In the genomic region with DNA sequence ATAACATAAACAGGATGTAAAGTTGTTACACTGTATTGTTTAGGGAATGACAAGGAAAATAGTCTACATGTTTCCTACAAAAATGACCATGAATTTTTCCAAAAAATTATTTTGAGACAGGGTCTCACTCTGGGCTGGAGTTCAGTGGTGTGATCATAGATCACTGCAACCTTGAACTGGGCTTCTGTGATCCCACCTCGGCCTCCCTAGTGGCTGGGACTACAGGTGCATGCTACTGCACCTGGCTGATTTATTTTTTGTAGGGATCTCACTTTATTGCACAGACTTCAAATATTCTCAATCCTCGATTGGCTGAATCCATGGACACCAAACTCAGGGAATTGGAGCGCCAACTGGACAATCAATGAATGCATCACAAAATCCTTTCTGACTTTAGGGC, we compare ENCODE assay signal across 25 cellular contexts. TPM values are rescaled to one million over a fixed set of nuclear protein-coding genes. Genes with fewer than 3 reads are reported as not detected.
"Had no signal": no experiment of that assay in that cellular context is flagged by ENCODE, and none has a peak within 500 bp of the region (broad histone marks: within the 10 kb centered on the region; RNA-seq: fewer than 3 reads in every experiment).

No MANE protein-coding gene starts in this region.

- H3K27ac ChIP-seq: body of pancreas, cardiac muscle cell, heart right ventricle, parathyroid adenoma, upper lobe of left lung had no signal

- H3K27me3 ChIP-seq: body of pancreas, cardiac muscle cell, heart right ventricle, upper lobe of left lung had no signal

- H3K4me3 Mint-ChIP-seq: activated naive CD4-positive, alpha-beta T cell treated with anti-CD3 and anti-CD28 coated beads, Interleukin-2, amount 10 ng/mL, durations not matched to agents 7 days and 5 days; activated naive CD8-positive, alpha-beta T cell treated with anti-CD3 and anti-CD28 coated beads, Interleukin-2, amount 50 U/mL, for 24 hours; stimulated activated naive B cell treated with anti-CD40 and anti-IgM and Interleukin-4, amounts not matched to agents 10 μg/mL and 1 μg/mL and 100 μg/mL, for 72 hours had no signal

- ATAC-seq: activated naive CD8-positive, alpha-beta T cell treated with anti-CD3 and anti-CD28 coated beads, Interleukin-2, amount 50 U/mL, for 24 hours; body of pancreas; heart right ventricle; left cardiac atrium; sciatic nerve; stimulated activated naive B cell treated with anti-CD40 and anti-IgM and Interleukin-4, amounts not matched to agents 10 μg/mL and 1 μg/mL and 100 μg/mL, for 72 hours had no signal

- H3K4me3 ChIP-seq: body of pancreas, cardiac muscle cell, heart right ventricle, upper lobe of left lung had no signal

- H3K4me1 ChIP-seq: parathyroid adenoma had no signal

- H3K9me3 ChIP-seq: body of pancreas, heart right ventricle, upper lobe of left lung had no signal

- H3K9me3 Mint-ChIP-seq: activated naive CD4-positive, alpha-beta T cell treated with anti-CD3 and anti-CD28 coated beads, Interleukin-2, amount 10 ng/mL, durations not matched to agents 7 days and 5 days; activated naive CD8-positive, alpha-beta T cell treated with anti-CD3 and anti-CD28 coated beads, Interleukin-2, amount 50 U/mL, for 24 hours; stimulated activated naive B cell treated with anti-CD40 and anti-IgM and Interleukin-4, amounts not matched to agents 10 μg/mL and 1 μg/mL and 100 μg/mL, for 72 hours had no signal

- DNase-seq: activated CD4-positive, alpha-beta T cell treated with anti-CD3 and anti-CD28 coated beads for 1 hour; activated effector memory CD4-positive, alpha-beta T cell treated with Interleukin-2 at 50 U/mL for 16 hours; activated naive CD4-positive, alpha-beta T cell treated with anti-CD3 and anti-CD28 coated beads, Interleukin-2, amount 10 ng/mL, durations not matched to agents 7 days and 5 days; activated naive CD8-positive, alpha-beta T cell treated with anti-CD3 and anti-CD28 coated beads, Interleukin-2, amount 50 U/mL, for 24 hours; activated T-cell treated with anti-CD3 and anti-CD28 coated beads, Interleukin-2, amount 50 U/mL, for 48 hours; body of pancreas; heart right ventricle; islet precursor cell; left cardiac atrium; nucleus accumbens; small intestine; stimulated activated CD4-positive, alpha-beta T cell treated with anti-CD3 and anti-CD28 coated beads, Interleukin-2, amount 100 ng/mL, for 48 hours; stimulated activated CD8-positive, alpha-beta memory T cell treated with anti-CD3 and anti-CD28 coated beads, Interleukin-4, amount 100 ng/mL, for 48 hours; stimulated activated naive B cell treated with anti-CD40 and anti-IgM and Interleukin-4, amounts not matched to agents 10 μg/mL and 1 μg/mL and 100 μg/mL, for 72 hours; T-helper 9 cell; upper lobe of left lung had no signal

- H3K27me3 Mint-ChIP-seq: activated naive CD4-positive, alpha-beta T cell treated with anti-CD3 and anti-CD28 coated beads, Interleukin-2, amount 10 ng/mL, durations not matched to agents 7 days and 5 days; activated naive CD8-positive, alpha-beta T cell treated with anti-CD3 and anti-CD28 coated beads, Interleukin-2, amount 50 U/mL, for 24 hours; stimulated activated naive B cell treated with anti-CD40 and anti-IgM and Interleukin-4, amounts not matched to agents 10 μg/mL and 1 μg/mL and 100 μg/mL, for 72 hours had no signal

- H3K27ac Mint-ChIP-seq: activated naive CD4-positive, alpha-beta T cell treated with anti-CD3 and anti-CD28 coated beads, Interleukin-2, amount 10 ng/mL, durations not matched to agents 7 days and 5 days; activated naive CD8-positive, alpha-beta T cell treated with anti-CD3 and anti-CD28 coated beads, Interleukin-2, amount 50 U/mL, for 24 hours had no signal

RNA-seq across cellular contexts. Expression of a gene that starts 6.9 kb away (rescaled TPM):
- total RNA-seq: body of pancreas, epithelial cell of proximal tubule had no signal

RNA-seq across cellular contexts. Expression of a gene that starts 16.6 kb away (rescaled TPM):
- total RNA-seq: cardiac muscle cell; fibroblast of villous mesenchyme; heart right ventricle; left cardiac atrium; liver; sciatic nerve; subcutaneous adipose tissue; T-helper 1 cell treated with Interleukin-12 subunit alpha and Interleukin-12 subunit beta and Interleukin-4 antibody, amounts not matched to agents 30 ng/mL and 1 ng/mL, for 36 hours had no signal
- polyA plus RNA-seq: cardiac muscle cell, heart right ventricle, liver, neural cell had no signal
